Comparison of ENCODE assay signal across 6 cellular contexts in genomic region chr9:14662060-14662453, GRCh38.
"Had no signal": no experiment of that assay in that cellular context is flagged by ENCODE, and none has a peak within 500 bp of the region (broad histone marks: within the 10 kb centered on the region; RNA-seq: fewer than 3 reads in every experiment).

No MANE protein-coding gene starts in this region.

- ATAC-seq: GM23338 had no signal

- H3K4me2 ChIP-seq: GM23338 had no signal

- H3K4me1 ChIP-seq: HAP-1 had no signal

- H3K4me3 ChIP-seq: GM23248, GM23338, HAP-1 had no signal

- H3K9ac ChIP-seq: GM23248 had no signal

- H2AFZ ChIP-seq: GM23248, GM23338 had no signal

- H3K9me3 ChIP-seq: HAP-1 had no signal

- H3K27ac ChIP-seq: GM23248 had no signal

- H3K36me3 ChIP-seq: HAP-1 had no signal

- DNase-seq: GOT3, H9, HFFc6 had no signal
